In the genomic region with DNA sequence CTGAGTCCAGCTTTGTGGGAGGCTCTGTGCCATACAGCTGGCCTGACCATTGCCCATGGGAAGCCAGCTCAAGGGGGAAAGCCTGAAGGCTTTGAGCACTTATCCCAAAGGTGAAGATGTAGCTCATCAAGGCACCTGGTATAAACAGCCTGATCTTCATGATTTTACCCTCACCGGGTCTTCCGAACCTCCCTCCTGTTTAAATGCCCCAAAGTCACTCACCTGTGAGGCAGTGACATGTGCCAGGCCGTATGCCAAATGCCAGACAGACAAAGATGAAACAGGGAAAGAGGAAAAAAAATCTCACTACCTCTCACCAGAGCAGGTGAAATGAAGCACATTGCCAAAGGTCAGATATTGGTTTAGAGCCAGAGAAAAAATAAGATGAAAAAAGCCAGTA, we compare ENCODE assay signal across 20 cellular contexts.
"Had no signal": no experiment of that assay in that cellular context is flagged by ENCODE, and none has a peak within 500 bp of the region (broad histone marks: within the 10 kb centered on the region; RNA-seq: fewer than 3 reads in every experiment).

No MANE protein-coding gene starts in this region.

- H3K36me3 Mint-ChIP-seq: immature natural killer cell; naive thymus-derived CD8-positive, alpha-beta T cell; stimulated activated memory B cell treated with anti-CD40 and anti-IgM and Interleukin-4, amounts not matched to agents 10 μg/mL and 1 μg/mL and 100 μg/mL, for 72 hours had no signal

- H3K27ac ChIP-seq: dorsolateral prefrontal cortex, neutrophil, prostate gland, sigmoid colon, testis, tibial nerve, upper lobe of left lung had no signal

- H3K4me3 Mint-ChIP-seq: immature natural killer cell; naive thymus-derived CD8-positive, alpha-beta T cell; nephron progenitor cell; stimulated activated memory B cell treated with anti-CD40 and anti-IgM and Interleukin-4, amounts not matched to agents 10 μg/mL and 1 μg/mL and 100 μg/mL, for 72 hours had no signal

- H3K27me3 ChIP-seq: dorsolateral prefrontal cortex, neutrophil, sigmoid colon, testis, tibial nerve, upper lobe of left lung had no signal

- H3K4me1 Mint-ChIP-seq: naive thymus-derived CD8-positive, alpha-beta T cell; nephron progenitor cell; stimulated activated memory B cell treated with anti-CD40 and anti-IgM and Interleukin-4, amounts not matched to agents 10 μg/mL and 1 μg/mL and 100 μg/mL, for 72 hours had no signal

- H3K4me3 ChIP-seq: dorsolateral prefrontal cortex, prostate gland, sigmoid colon, testis, tibial nerve, upper lobe of left lung had no signal

- H3K27ac Mint-ChIP-seq: immature natural killer cell; naive thymus-derived CD8-positive, alpha-beta T cell; nephron progenitor cell; stimulated activated memory B cell treated with anti-CD40 and anti-IgM and Interleukin-4, amounts not matched to agents 10 μg/mL and 1 μg/mL and 100 μg/mL, for 72 hours had no signal

- DNase-seq: effector CD4-positive, alpha-beta T cell; hypothalamus; immature natural killer cell; mesendoderm; midbrain; naive thymus-derived CD8-positive, alpha-beta T cell; nephron progenitor cell; right cardiac atrium; sigmoid colon; stimulated activated CD4-positive, alpha-beta T cell treated with anti-CD3 and anti-CD28 coated beads, Interleukin-4, amount 100 ng/mL, for 4 hours; stimulated activated naive CD8-positive, alpha-beta T cell treated with anti-CD3 and anti-CD28 coated beads, Interleukin-15, Interleukin-2, amounts not matched to agents 100 U/mL and 50 U/mL, for 24 hours; substantia nigra; testis; upper lobe of left lung had no signal

- H3K36me3 ChIP-seq: neutrophil, prostate gland, sigmoid colon, tibial nerve, upper lobe of left lung had no signal

- H3K9me3 Mint-ChIP-seq: immature natural killer cell had no signal

- H3K9me3 ChIP-seq: neutrophil, prostate gland, sigmoid colon, testis, upper lobe of left lung had no signal

- ATAC-seq: left lobe of liver; naive thymus-derived CD8-positive, alpha-beta T cell; right cardiac atrium; stimulated activated memory B cell treated with anti-CD40 and anti-IgM and Interleukin-4, amounts not matched to agents 10 μg/mL and 1 μg/mL and 100 μg/mL, for 72 hours; stimulated activated naive CD8-positive, alpha-beta T cell treated with anti-CD3 and anti-CD28 coated beads, Interleukin-15, Interleukin-2, amounts not matched to agents 100 U/mL and 50 U/mL, for 24 hours had no signal

- H3K27me3 Mint-ChIP-seq: stimulated activated memory B cell treated with anti-CD40 and anti-IgM and Interleukin-4, amounts not matched to agents 10 μg/mL and 1 μg/mL and 100 μg/mL, for 72 hours had no signal

- H3K4me1 ChIP-seq: prostate gland, sigmoid colon, testis, upper lobe of left lung had no signal
